20 cellular contexts compared by ENCODE assay signal in genomic region chr10:34438741-34439140, GRCh38.
"Had no signal": no experiment of that assay in that cellular context is flagged by ENCODE, and none has a peak within 500 bp of the region (broad histone marks: within the 10 kb centered on the region; RNA-seq: fewer than 3 reads in every experiment).

No MANE protein-coding gene starts in this region.

- H3K27ac Mint-ChIP-seq: activated CD4-positive, alpha-beta T cell treated with anti-CD3 and anti-CD28 coated beads, Interleukin-2, amount 10 ng/mL, durations not matched to agents 7 days and 5 days; activated CD8-positive, alpha-beta T cell treated with anti-CD3 and anti-CD28 coated beads for 36 hours; activated naive CD8-positive, alpha-beta T cell treated with anti-CD3 and anti-CD28 coated beads for 36 hours; effector memory CD8-positive, alpha-beta T cell; memory B cell; neural progenitor cell; T-cell; T-helper 2 cell treated with Interferon-gamma antibody and Interleukin-4, amounts not matched to agents 5 μg/mL and 100 μg/mL, for 36 hours had no signal

- DNase-seq: activated CD4-positive, alpha-beta T cell treated with anti-CD3 and anti-CD28 coated beads, Interleukin-2, amount 10 ng/mL, durations not matched to agents 7 days and 5 days; activated CD4-positive, CD25-positive, alpha-beta regulatory T cell treated with anti-CD3 and anti-CD28 coated beads, Interleukin-2, amount 50 U/mL, for 72 hours; activated CD8-positive, alpha-beta T cell treated with anti-CD3 and anti-CD28 coated beads for 36 hours; activated naive CD8-positive, alpha-beta T cell treated with anti-CD3 and anti-CD28 coated beads for 36 hours; activated T-cell treated with anti-CD3 and anti-CD28 coated beads, Interleukin-2, amount 50 U/mL, for 1 hour; amniotic stem cell; effector memory CD8-positive, alpha-beta T cell; foreskin melanocyte; glutamatergic neuron; hippocampal formation; stimulated activated CD4-positive, alpha-beta T cell treated with anti-CD3 and anti-CD28 coated beads, Interleukin-12 subunit alpha, Interleukin-12 subunit beta, amount 100 ng/mL, for 4 hours; stimulated activated CD4-positive, alpha-beta T cell treated with anti-CD3 and anti-CD28 coated beads, Interleukin-4, amount 100 ng/mL, for 4 hours; stimulated activated naive CD8-positive, alpha-beta T cell treated with anti-CD3 and anti-CD28 coated beads, Interleukin-15, Interleukin-2, amounts not matched to agents 100 U/mL and 50 U/mL, for 24 hours; T-cell; upper lobe of right lung had no signal

- H3K9ac ChIP-seq: neural progenitor cell had no signal

- H3K9me3 ChIP-seq: breast epithelium, upper lobe of right lung had no signal

- H3K4me1 Mint-ChIP-seq: activated CD4-positive, alpha-beta T cell treated with anti-CD3 and anti-CD28 coated beads, Interleukin-2, amount 10 ng/mL, durations not matched to agents 7 days and 5 days; activated naive CD8-positive, alpha-beta T cell treated with anti-CD3 and anti-CD28 coated beads for 36 hours; memory B cell; T-cell had no signal

- H3K4me2 ChIP-seq: neural progenitor cell had no signal

- H3K4me3 ChIP-seq: breast epithelium, neural progenitor cell, upper lobe of right lung had no signal

- H3K27me3 Mint-ChIP-seq: activated CD4-positive, alpha-beta T cell treated with anti-CD3 and anti-CD28 coated beads, Interleukin-2, amount 10 ng/mL, durations not matched to agents 7 days and 5 days; activated CD8-positive, alpha-beta T cell treated with anti-CD3 and anti-CD28 coated beads for 36 hours; activated naive CD8-positive, alpha-beta T cell treated with anti-CD3 and anti-CD28 coated beads for 36 hours; effector memory CD8-positive, alpha-beta T cell; memory B cell; T-cell had no signal

- ATAC-seq: activated CD8-positive, alpha-beta T cell treated with anti-CD3 and anti-CD28 coated beads for 36 hours; effector memory CD8-positive, alpha-beta T cell; stimulated activated naive CD8-positive, alpha-beta T cell treated with anti-CD3 and anti-CD28 coated beads, Interleukin-15, Interleukin-2, amounts not matched to agents 100 U/mL and 50 U/mL, for 24 hours; T-cell had no signal

- H3K4me3 Mint-ChIP-seq: activated CD4-positive, alpha-beta T cell treated with anti-CD3 and anti-CD28 coated beads, Interleukin-2, amount 10 ng/mL, durations not matched to agents 7 days and 5 days; activated CD8-positive, alpha-beta T cell treated with anti-CD3 and anti-CD28 coated beads for 36 hours; activated naive CD8-positive, alpha-beta T cell treated with anti-CD3 and anti-CD28 coated beads for 36 hours; effector memory CD8-positive, alpha-beta T cell; memory B cell; neural progenitor cell; T-cell; T-helper 2 cell treated with Interferon-gamma antibody and Interleukin-4, amounts not matched to agents 5 μg/mL and 100 μg/mL, for 36 hours had no signal

- H3K4me1 ChIP-seq: neural progenitor cell, upper lobe of right lung had no signal

- H3K9me3 Mint-ChIP-seq: activated CD4-positive, alpha-beta T cell treated with anti-CD3 and anti-CD28 coated beads, Interleukin-2, amount 10 ng/mL, durations not matched to agents 7 days and 5 days; activated CD8-positive, alpha-beta T cell treated with anti-CD3 and anti-CD28 coated beads for 36 hours; activated naive CD8-positive, alpha-beta T cell treated with anti-CD3 and anti-CD28 coated beads for 36 hours; effector memory CD8-positive, alpha-beta T cell; neural progenitor cell; T-cell; T-helper 2 cell treated with Interferon-gamma antibody and Interleukin-4, amounts not matched to agents 5 μg/mL and 100 μg/mL, for 36 hours had no signal

- H3K27ac ChIP-seq: breast epithelium, neural progenitor cell, upper lobe of right lung, VCaP had no signal

- H2AFZ ChIP-seq: neural progenitor cell had no signal

- H3K36me3 Mint-ChIP-seq: activated naive CD8-positive, alpha-beta T cell treated with anti-CD3 and anti-CD28 coated beads for 36 hours; memory B cell; T-cell had no signal

- H3K36me3 ChIP-seq: breast epithelium, neural progenitor cell, upper lobe of right lung had no signal

- H3K27me3 ChIP-seq: breast epithelium, neural progenitor cell, upper lobe of right lung had no signal
